Comparison of ENCODE assay signal across 1 cellular context in the genomic region with DNA sequence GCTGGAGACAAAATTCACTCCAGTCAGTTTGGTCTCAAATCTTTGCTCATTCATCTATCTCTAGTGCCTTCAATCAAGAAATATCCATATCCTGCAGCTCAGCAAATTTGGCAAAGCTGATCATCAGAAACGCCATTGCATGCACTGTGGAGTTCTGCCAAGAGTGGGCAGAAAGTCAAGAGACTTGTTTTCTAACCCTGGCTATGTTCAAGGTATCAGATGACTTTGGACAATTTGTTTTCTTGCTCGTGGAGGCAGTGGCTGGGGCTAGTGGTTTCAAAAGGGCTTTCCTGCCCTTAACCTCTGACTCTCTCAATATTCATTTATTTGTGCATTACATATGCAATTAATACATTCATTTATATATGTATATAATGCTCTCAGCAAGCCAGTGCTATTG.
TF ChIP-seq lines count a peak whose summit lies in the region.

No MANE protein-coding gene starts in this region.

TF ChIP-seq in HepG2, 621 proteins besides CTCF, POLR2A, EP300 and RAD21 (continued from another document):
- no peak for TF ChIP-seq ZNF770 (CRISPR knock-in tag; IDR thresholded peaks at IDR 0.05)
- no peak for TF ChIP-seq HINFP (CRISPR knock-in tag; IDR thresholded peaks at IDR 0.05; ENCODE audit: low read depth)
- TF ChIP-seq ISX (CRISPR knock-in tag; conservative IDR thresholded peaks at IDR 0.05) = no peak
- no peak for TF ChIP-seq ARNTL (CRISPR knock-in tag; IDR thresholded peaks at IDR 0.05)
- no peak for TF ChIP-seq ZNF207 (IDR thresholded peaks at IDR 0.05; ENCODE audit: borderline replicate concordance)
- no peak for TF ChIP-seq NFYB (CRISPR knock-in tag; IDR thresholded peaks at IDR 0.05)
- no peak for TF ChIP-seq NFYC (CRISPR knock-in tag; IDR thresholded peaks at IDR 0.05)
- TF ChIP-seq ZNF136 (CRISPR knock-in tag; IDR thresholded peaks at IDR 0.05; ENCODE audit: low read depth) = no peak
- no peak for TF ChIP-seq KAT7 (CRISPR knock-in tag; IDR thresholded peaks at IDR 0.05; ENCODE audit: borderline replicate concordance)
- TF ChIP-seq RNF2 (conservative IDR thresholded peaks at IDR 0.05; ENCODE audit: low read depth) = no peak
- TF ChIP-seq, protein P1, sequence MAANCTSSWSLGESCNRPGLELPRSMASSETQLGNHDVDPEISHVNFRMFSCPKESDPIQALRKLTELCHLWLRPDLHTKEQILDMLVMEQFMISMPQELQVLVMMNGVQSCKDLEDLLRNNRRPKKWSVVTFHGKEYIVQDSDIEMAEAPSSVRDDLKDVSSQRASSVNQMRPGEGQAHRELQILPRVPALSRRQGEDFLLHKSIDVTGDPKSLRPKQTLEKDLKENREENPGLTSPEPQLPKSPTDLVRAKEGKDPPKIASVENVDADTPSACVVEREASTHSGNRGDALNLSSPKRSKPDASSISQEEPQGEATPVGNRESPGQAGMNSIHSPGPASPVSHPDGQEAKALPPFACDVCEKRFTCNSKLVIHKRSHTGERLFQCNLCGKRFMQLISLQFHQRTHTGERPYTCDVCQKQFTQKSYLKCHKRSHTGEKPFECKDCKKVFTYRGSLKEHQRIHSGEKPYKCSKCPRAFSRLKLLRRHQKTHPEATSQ (CRISPR knock-in tag; IDR thresholded peaks at IDR 0.05; ENCODE audit: borderline replicate concordance) = no peak
- TF ChIP-seq STAT5B (CRISPR knock-in tag; IDR thresholded peaks at IDR 0.05) = no peak
- TF ChIP-seq, protein P2, sequence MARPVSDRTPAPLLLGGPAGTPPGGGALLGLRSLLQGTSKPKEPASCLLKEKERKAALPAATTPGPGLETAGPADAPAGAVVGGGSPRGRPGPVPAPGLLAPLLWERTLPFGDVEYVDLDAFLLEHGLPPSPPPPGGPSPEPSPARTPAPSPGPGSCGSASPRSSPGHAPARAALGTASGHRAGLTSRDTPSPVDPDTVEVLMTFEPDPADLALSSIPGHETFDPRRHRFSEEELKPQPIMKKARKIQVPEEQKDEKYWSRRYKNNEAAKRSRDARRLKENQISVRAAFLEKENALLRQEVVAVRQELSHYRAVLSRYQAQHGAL (CRISPR knock-in tag; IDR thresholded peaks at IDR 0.05; ENCODE audit: not compliant biosample characterization) = no peak
TF ChIP-seq in HepG2: peak in this region for 0.
